In genomic region chr1:186566140-186566850, GRCh38 we compare ENCODE assay signal across 21 cellular contexts.
DNase-seq lines count a peak whose midpoint lies in the region; ATAC-seq and TF ChIP-seq lines count a peak whose summit lies in the region.
"Had no signal": no experiment of that assay in that cellular context is flagged by ENCODE, and none has a peak within 500 bp of the region (broad histone marks: within the 10 kb centered on the region; RNA-seq: fewer than 3 reads in every experiment).

No MANE protein-coding gene starts in this region.

- no peak for ATAC-seq in HG03175 (IDR thresholded peaks at IDR 0.05; ENCODE audit: unreplicated experiment)
- ATAC-seq: left cardiac atrium; stimulated activated naive B cell treated with anti-CD40 and anti-IgM and Interleukin-4, amounts not matched to agents 10 μg/mL and 1 μg/mL and 100 μg/mL, for 72 hours had no signal

- H3K4me1 ChIP-seq in ACC112 (ENCODE audit: control insufficient read depth, insufficient read depth, low read length, unreplicated experiment) = peaks cover 10% of the 10 kb centered on the region
- H3K4me1 ChIP-seq: right atrium auricular region had no signal

- no peaks in the 10 kb centered on the region for H3K27me3 ChIP-seq in ACC112 (ENCODE audit: insufficient read depth, low read length)
- H3K27me3 ChIP-seq: neutrophil, right atrium auricular region had no signal

- H3K4me3 ChIP-seq in ACC112 (ENCODE audit: low read depth, low read length) = no peak overlapping the region
- H3K4me3 ChIP-seq: right atrium auricular region had no signal

- no peaks in the 10 kb centered on the region for H3K36me3 Mint-ChIP-seq in HFFc6 (ENCODE audit: low read depth)
- H3K36me3 Mint-ChIP-seq: CD4-positive, alpha-beta memory T cell; stimulated activated naive B cell treated with anti-CD40 and anti-IgM and Interleukin-4, amounts not matched to agents 10 μg/mL and 1 μg/mL and 100 μg/mL, for 72 hours had no signal

- H3K36me3 ChIP-seq in ACC112 (ENCODE audit: insufficient read depth, low read length) = no peaks in the 10 kb centered on the region
- H3K36me3 ChIP-seq: neutrophil, right atrium auricular region had no signal

- H3K27ac ChIP-seq in ACC112 (ENCODE audit: low read depth, low read length) (peak overlapping the region; percentile 53), VCaP (peak overlapping the region; percentile 72)
- H3K27ac ChIP-seq: neutrophil, right atrium auricular region had no signal

- H3K4me3 Mint-ChIP-seq in HFFc6 = peak overlapping the region; percentile 18; the same call in 1 of the 2 replicates
- H3K4me3 Mint-ChIP-seq: CD4-positive, alpha-beta memory T cell; stimulated activated naive B cell treated with anti-CD40 and anti-IgM and Interleukin-4, amounts not matched to agents 10 μg/mL and 1 μg/mL and 100 μg/mL, for 72 hours had no signal

- no peaks in the 10 kb centered on the region for H3K27me3 Mint-ChIP-seq in HFFc6 (ENCODE audit: insufficient read depth)
- H3K27me3 Mint-ChIP-seq: stimulated activated naive B cell treated with anti-CD40 and anti-IgM and Interleukin-4, amounts not matched to agents 10 μg/mL and 1 μg/mL and 100 μg/mL, for 72 hours had no signal

- no peaks in the 10 kb centered on the region for H3K9me3 Mint-ChIP-seq in HFFc6
- H3K9me3 Mint-ChIP-seq: CD4-positive, alpha-beta memory T cell; stimulated activated naive B cell treated with anti-CD40 and anti-IgM and Interleukin-4, amounts not matched to agents 10 μg/mL and 1 μg/mL and 100 μg/mL, for 72 hours had no signal

- peak overlapping the region; percentile 81 for H3K27ac Mint-ChIP-seq in HFFc6
- H3K27ac Mint-ChIP-seq: CD4-positive, alpha-beta memory T cell; stimulated activated naive B cell treated with anti-CD40 and anti-IgM and Interleukin-4, amounts not matched to agents 10 μg/mL and 1 μg/mL and 100 μg/mL, for 72 hours had no signal

- no peaks in the 10 kb centered on the region for H3K79me2 ChIP-seq in ACC112 (ENCODE audit: control insufficient read depth, insufficient read depth, low read length, unreplicated experiment)

- TF ChIP-seq CTCF in HFFc6 (IDR thresholded peaks at IDR 0.05) (no peak), VCaP (conservative IDR thresholded peaks at IDR 0.05) (no peak)

- DNase-seq in HFFc6 = peak; percentile 62
- peak; percentile 21 for DNase-seq in glomerular visceral epithelial cell (ENCODE audit: extremely low spot score)
- no peak for DNase-seq in SKM-1 treated with dmso at 0.1 percent for 144 hours (lab: John Stamatoyannopoulos, UW; ENCODE audit: unreplicated experiment)
- no peak for DNase-seq in NCI-H69 (lab: John Stamatoyannopoulos, UW)
- DNase-seq in NCI-H187 (lab: John Stamatoyannopoulos, UW) = no peak
- DNase-seq: activated CD4-positive, alpha-beta T cell treated with anti-CD3 and anti-CD28 coated beads for 48 hours; activated gamma-delta T cell treated with Interleukin-2 at 50 U/mL for 16 hours; CD4-positive, alpha-beta memory T cell; DND-41; left cardiac atrium; NCI-H1417 treated with DMSO at 0.1 percent for 48 hours; NCI-H2171 treated with DMSO at 0.1 percent for 48 hours; NCI-H774; stimulated activated naive B cell treated with anti-CD40 and anti-IgM and Interleukin-4, amounts not matched to agents 10 μg/mL and 1 μg/mL and 100 μg/mL, for 72 hours; SW 1271; trophoblast cell had no signal

- H3K4me1 Mint-ChIP-seq in HFFc6 (ENCODE audit: low read depth) = peaks cover 67% of the 10 kb centered on the region
- H3K4me1 Mint-ChIP-seq: CD4-positive, alpha-beta memory T cell; stimulated activated naive B cell treated with anti-CD40 and anti-IgM and Interleukin-4, amounts not matched to agents 10 μg/mL and 1 μg/mL and 100 μg/mL, for 72 hours had no signal

- H2AFZ ChIP-seq in ACC112 (ENCODE audit: low read length, unreplicated experiment) = no peak overlapping the region

Comparison
In these comparisons a context has a peak if more than half of its experiments do, and no peak if none do; other contexts are left out.
1. DNase-seq: peak in HFFc6 (single experiment) and glomerular visceral epithelial cell (single experiment); none in SKM-1 treated with dmso at 0.1 percent for 144 hours (single experiment), NCI-H69 (single experiment) and NCI-H187 (0 of 2).